In the genomic region with DNA sequence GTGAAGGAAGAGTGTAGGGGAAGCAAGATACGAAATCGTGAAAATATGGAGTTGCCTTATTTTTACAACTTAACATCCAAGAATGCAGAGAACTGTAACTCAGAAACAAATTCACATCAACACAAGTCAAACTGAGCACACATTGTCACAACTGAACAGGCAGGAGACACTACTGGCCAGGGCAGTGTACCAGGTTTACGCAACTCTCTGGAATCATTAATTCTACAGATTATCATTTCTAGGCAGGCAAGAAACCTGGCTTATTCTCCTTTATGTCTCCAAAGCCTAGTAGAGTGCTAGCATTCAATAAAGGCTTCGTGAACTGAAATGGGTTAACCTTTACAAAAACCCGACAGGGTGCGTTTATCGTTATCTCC, we compare ENCODE assay signal across 8 cellular contexts. TPM values are rescaled to one million over a fixed set of nuclear protein-coding genes. Genes with fewer than 3 reads are reported as not detected.
DNase-seq lines count a peak whose midpoint lies in the region; ATAC-seq and TF ChIP-seq lines count a peak whose summit lies in the region.

No MANE protein-coding gene starts in this region.

- CTCF ChIA-PET in Caco-2 (lab: Charles Lee): no interaction called here

- H3K4me3 ChIP-seq in Caco-2 (ENCODE audit: low read depth, low read length) (peak overlapping the region; percentile 78), mononuclear cell (ENCODE audit: low read length) (peak overlapping the region; percentile 93)

- TF ChIP-seq CTCF in Caco-2 (IDR thresholded peaks at IDR 0.05; ENCODE audit: insufficient read depth in 1 of 2, low read depth in 1 of 2, low read length in 1 of 2, severe bottlenecking in 1 of 2, unreplicated experiment in 1 of 2): no peak

- no peaks in the 10 kb centered on the region for H3K9me3 Mint-ChIP-seq in Caco-2 (ENCODE audit: unreplicated experiment)

- H3K4me3 Mint-ChIP-seq in Caco-2 (ENCODE audit: unreplicated experiment): peak overlapping the region; percentile 86

- ATAC-seq in HG02678 (IDR thresholded peaks at IDR 0.05; ENCODE audit: unreplicated experiment) (no peak), GM21526 (IDR thresholded peaks at IDR 0.05; ENCODE audit: low FRiP score, unreplicated experiment) (no peak)

- H3K27me3 ChIP-seq in Caco-2 (replicated peaks; ENCODE audit: control insufficient read depth, insufficient read depth, low read length) (no peaks in the 10 kb centered on the region), mononuclear cell (ENCODE audit: insufficient read depth, low read length) (no peaks in the 10 kb centered on the region)

- intact Hi-C loops in Caco-2 (cut with micrococcal nuclease; ENCODE audit: unreplicated experiment): loop anchor here (2.0 kb wide), 1 partner anchor 195 kb away; no protein-coding TSS in a partner anchor

- H3K9me3 ChIP-seq in Caco-2 (no peaks in the 10 kb centered on the region), mononuclear cell (ENCODE audit: low read depth, low read length) (no peaks in the 10 kb centered on the region)

- H3K4me1 ChIP-seq in Caco-2 (peaks cover 5% of the 10 kb centered on the region), mononuclear cell (ENCODE audit: insufficient read depth, low read length) (peaks cover 37% of the 10 kb centered on the region)

- BruUV-seq in Caco-2 (replicated peaks; lab: Mats Ljungman, UMichigan): TSS peak; percentile 58

- POLR2A ChIA-PET in Caco-2 (lab: Charles Lee): no interaction called here

- DNase-seq in Caco-2 (no peak), LoVo (ENCODE audit: low spot score) (peak; percentile 5), dermis microvascular lymphatic vessel endothelial cell (ENCODE audit: low read depth in 2 of 2) (peak; percentile 5 to 28), anterior cingulate cortex (lab: John Stamatoyannopoulos, UW) (no peak)
- no peak for DNase-seq in stimulated activated CD4-positive, alpha-beta T cell treated with anti-CD3 and anti-CD28 coated beads, Interleukin-2, amount 100 ng/mL, for 48 hours

- H3K36me3 Mint-ChIP-seq in Caco-2 (ENCODE audit: insufficient read depth, unreplicated experiment): peaks cover 31% of the 10 kb centered on the region

- no peaks in the 10 kb centered on the region for H3K36me3 ChIP-seq in Caco-2 (ENCODE audit: control insufficient read depth, insufficient read depth, low read length)

- H3K4me1 Mint-ChIP-seq in Caco-2 (ENCODE audit: low read depth, unreplicated experiment): peaks cover 22% of the 10 kb centered on the region

- peak overlapping the region; percentile 82 for H3K27ac Mint-ChIP-seq in Caco-2 (ENCODE audit: unreplicated experiment)

- H3K27me3 Mint-ChIP-seq in Caco-2 (ENCODE audit: insufficient read depth, unreplicated experiment): no peaks in the 10 kb centered on the region

RNA-seq across cellular contexts. Expression of a gene that starts 0.6 kb away (rescaled TPM):
- 35.7 TPM in 2 replicates for total RNA-seq in Caco-2 (2022)
- total RNA-seq in dermis microvascular lymphatic vessel endothelial cell: 17.2 and 18.0 TPM in 2 replicates
- 18.6 TPM for total RNA-seq in mononuclear cell

RNA-seq across cellular contexts. Expression of a gene that starts 0.7 kb away (rescaled TPM):
- 39.7 and 40.0 TPM in 2 replicates for total RNA-seq in Caco-2 (2022)
- 30.2 and 39.1 TPM in 2 replicates for total RNA-seq in dermis microvascular lymphatic vessel endothelial cell
- 13.7 TPM for total RNA-seq in mononuclear cell

Comparison
In these comparisons a context has a peak if more than half of its experiments do, and no peak if none do; other contexts are left out.
1. DNase-seq: peak in LoVo (single experiment) and dermis microvascular lymphatic vessel endothelial cell (2 of 2); none in Caco-2 (0 of 2), stimulated activated CD4-positive, alpha-beta T cell treated with anti-CD3 and anti-CD28 coated beads, Interleukin-2, amount 100 ng/mL, for 48 hours (0 of 2) and anterior cingulate cortex (0 of 58).